In the genomic region with DNA sequence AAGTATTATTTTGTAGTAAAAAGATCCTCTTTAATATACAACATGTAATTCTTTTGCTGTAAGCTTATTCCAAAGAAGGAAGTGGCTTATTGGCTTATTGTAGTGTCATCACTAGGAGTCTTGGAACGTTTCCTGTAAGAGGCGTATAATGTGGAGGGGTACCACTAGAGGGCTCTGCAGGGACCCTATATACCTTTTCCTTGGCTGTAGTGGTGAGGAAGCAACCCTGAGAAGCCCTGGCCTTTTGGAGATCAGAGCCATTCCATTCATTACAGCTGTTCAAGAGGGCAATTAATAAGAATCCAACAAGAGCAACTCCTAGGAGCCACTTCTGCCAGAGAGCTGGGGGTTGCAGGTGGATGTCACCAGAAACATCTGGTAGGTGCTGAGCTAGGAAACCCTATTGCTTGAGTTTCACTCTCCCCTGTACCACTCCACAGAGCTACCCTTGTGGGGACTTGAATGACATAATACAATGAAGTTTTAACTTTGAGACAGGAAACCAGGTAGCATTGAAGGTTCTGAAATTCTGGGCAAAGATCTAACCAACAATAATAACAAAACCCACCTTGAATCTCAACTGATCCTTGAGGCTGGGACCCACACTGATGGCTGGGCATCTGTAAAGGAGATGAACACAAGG, we compare ENCODE assay signal across 8 cellular contexts.
DNase-seq lines count a peak whose midpoint lies in the region; ATAC-seq and TF ChIP-seq lines count a peak whose summit lies in the region.

No MANE protein-coding gene starts in this region.

- H4K91ac ChIP-seq in H9 (ENCODE audit: insufficient read length, low read depth, low read length) = no peak overlapping the region

- no peak overlapping the region for H2AFZ ChIP-seq in H9 (ENCODE audit: low read length)

- no peak overlapping the region for H3K23ac ChIP-seq in H9 (ENCODE audit: insufficient read length, low read depth, low read length)

- H3K4me3 ChIP-seq in fibroblast of pulmonary artery (replicated peaks; ENCODE audit: low read depth, low read length) = no peak overlapping the region

- no peaks in the 10 kb centered on the region for H3K79me2 ChIP-seq in H9 (ENCODE audit: insufficient read depth, low read length)

- no peak overlapping the region for H2BK5ac ChIP-seq in H9 (ENCODE audit: insufficient read length, low read length)

- peaks cover 12% of the 10 kb centered on the region for H3K23me2 ChIP-seq in H9 (ENCODE audit: insufficient read length, low read depth, low read length, poor library complexity, severe bottlenecking)

- H4K8ac ChIP-seq in H9 (replicated peaks; ENCODE audit: insufficient read length, low read depth, low read length) = no peak overlapping the region

- no peaks in the 10 kb centered on the region for H3K36me3 Mint-ChIP-seq in activated T-cell treated with anti-CD3 and anti-CD28 coated beads, Interleukin-2, amount 50 U/mL, for 24 hours (ENCODE audit: low read depth)
- peaks cover 3 to 13% (median 9%) of the 10 kb centered on the region in 3 experiments; a peak in 5 of 7 replicates for H3K36me3 Mint-ChIP-seq in H9 (ENCODE audit: insufficient read depth in 1 of 3, low read depth in 3 of 3)
- H3K36me3 Mint-ChIP-seq in T-helper 2 cell treated with Interferon-gamma antibody and Interleukin-4, amounts not matched to agents 5 μg/mL and 100 μg/mL, for 36 hours (ENCODE audit: low read depth) = no peaks in the 10 kb centered on the region
- no peaks in the 10 kb centered on the region for H3K36me3 Mint-ChIP-seq in progenitor cell of endocrine pancreas (ENCODE audit: insufficient read depth)
- peaks cover 7% of the 10 kb centered on the region for H3K36me3 Mint-ChIP-seq in stimulated activated memory B cell treated with anti-CD40 and anti-IgM and Interleukin-4, amounts not matched to agents 10 μg/mL and 1 μg/mL and 100 μg/mL, for 72 hours

- no peak overlapping the region for H2BK15ac ChIP-seq in H9 (ENCODE audit: low read depth, low read length)

- H3T11ph ChIP-seq in H9 (ENCODE audit: low read length) = no peak overlapping the region

- H3K27ac Mint-ChIP-seq in activated T-cell treated with anti-CD3 and anti-CD28 coated beads, Interleukin-2, amount 50 U/mL, for 24 hours = no peak overlapping the region
- H3K27ac Mint-ChIP-seq in H9 = no peak overlapping the region
- no peak overlapping the region for H3K27ac Mint-ChIP-seq in T-helper 2 cell treated with Interferon-gamma antibody and Interleukin-4, amounts not matched to agents 5 μg/mL and 100 μg/mL, for 36 hours
- H3K27ac Mint-ChIP-seq in progenitor cell of endocrine pancreas = no peak overlapping the region
- no peak overlapping the region for H3K27ac Mint-ChIP-seq in stimulated activated memory B cell treated with anti-CD40 and anti-IgM and Interleukin-4, amounts not matched to agents 10 μg/mL and 1 μg/mL and 100 μg/mL, for 72 hours

- H2BK20ac ChIP-seq in H9 (ENCODE audit: low read depth, low read length, poor library complexity, severe bottlenecking) = no peak overlapping the region

- DNase-seq in activated T-cell treated with anti-CD3 and anti-CD28 coated beads for 24 hours (ENCODE audit: low read depth) (peak; percentile 18), H9 (peak; percentile 70), NCI-H1092 treated with DMSO at 0.1 percent for 48 hours (lab: John Stamatoyannopoulos, UW) (peak; percentile 76), fibroblast of pulmonary artery (ENCODE audit: low read depth) (peak; percentile 6), progenitor cell of endocrine pancreas (ENCODE audit: low spot score, unreplicated experiment) (no peak)
- DNase-seq in activated T-cell treated with anti-CD3 and anti-CD28 coated beads, Interleukin-2, amount 50 U/mL, for 24 hours = no peak
- DNase-seq in T-helper 2 cell treated with Interferon-gamma antibody and Interleukin-4, amounts not matched to agents 5 μg/mL and 100 μg/mL, for 36 hours (ENCODE audit: low spot score) = no peak

- no peaks in the 10 kb centered on the region for H3K4me1 ChIP-seq in H9 (ENCODE audit: insufficient read depth, low read length)

- peaks cover 11% of the 10 kb centered on the region for H3K4me1 Mint-ChIP-seq in activated T-cell treated with anti-CD3 and anti-CD28 coated beads, Interleukin-2, amount 50 U/mL, for 24 hours (ENCODE audit: low read depth)
- H3K4me1 Mint-ChIP-seq in H9 (peaks cover 8 to 13% of the 10 kb centered on the region in 2 experiments), progenitor cell of endocrine pancreas (ENCODE audit: low read depth) (peaks cover 3% of the 10 kb centered on the region)
- peaks cover 13% of the 10 kb centered on the region for H3K4me1 Mint-ChIP-seq in T-helper 2 cell treated with Interferon-gamma antibody and Interleukin-4, amounts not matched to agents 5 μg/mL and 100 μg/mL, for 36 hours (ENCODE audit: low read depth)
- peaks cover 5% of the 10 kb centered on the region for H3K4me1 Mint-ChIP-seq in stimulated activated memory B cell treated with anti-CD40 and anti-IgM and Interleukin-4, amounts not matched to agents 10 μg/mL and 1 μg/mL and 100 μg/mL, for 72 hours

- no peak overlapping the region for H3K4me2 ChIP-seq in H9 (ENCODE audit: insufficient read depth, insufficient read length, low read length)

- no peak overlapping the region for H3K4me3 Mint-ChIP-seq in activated T-cell treated with anti-CD3 and anti-CD28 coated beads, Interleukin-2, amount 50 U/mL, for 24 hours
- H3K4me3 Mint-ChIP-seq in H9 (peak overlapping the region in 1 of 2 experiments; percentile 91; a peak in 2 of 5 replicates), progenitor cell of endocrine pancreas (ENCODE audit: low read depth) (peak overlapping the region; percentile 29)
- peak overlapping the region; percentile 34 for H3K4me3 Mint-ChIP-seq in T-helper 2 cell treated with Interferon-gamma antibody and Interleukin-4, amounts not matched to agents 5 μg/mL and 100 μg/mL, for 36 hours
- H3K4me3 Mint-ChIP-seq in stimulated activated memory B cell treated with anti-CD40 and anti-IgM and Interleukin-4, amounts not matched to agents 10 μg/mL and 1 μg/mL and 100 μg/mL, for 72 hours = no peak overlapping the region

- WGBS in H9 (ENCODE audit: extremely low coverage, insufficient read length, low lambda C conversion rate) = no CpG with 5 or more reads among the region's 2 CpGs

- H4K5ac ChIP-seq in H9 (ENCODE audit: insufficient read length, low read depth, low read length) = no peak overlapping the region

- peaks cover 2% of the 10 kb centered on the region for H3K9me3 Mint-ChIP-seq in activated T-cell treated with anti-CD3 and anti-CD28 coated beads, Interleukin-2, amount 50 U/mL, for 24 hours
- peaks cover 12 to 17% of the 10 kb centered on the region in 2 experiments for H3K9me3 Mint-ChIP-seq in H9
- peaks cover 8% of the 10 kb centered on the region for H3K9me3 Mint-ChIP-seq in T-helper 2 cell treated with Interferon-gamma antibody and Interleukin-4, amounts not matched to agents 5 μg/mL and 100 μg/mL, for 36 hours
- H3K9me3 Mint-ChIP-seq in progenitor cell of endocrine pancreas (ENCODE audit: low read depth) = peaks cover 11% of the 10 kb centered on the region
- H3K9me3 Mint-ChIP-seq in stimulated activated memory B cell treated with anti-CD40 and anti-IgM and Interleukin-4, amounts not matched to agents 10 μg/mL and 1 μg/mL and 100 μg/mL, for 72 hours = peaks cover 6% of the 10 kb centered on the region

- no peaks in the 10 kb centered on the region for H3K79me1 ChIP-seq in H9 (ENCODE audit: insufficient read depth, low read depth, low read length, poor library complexity, severe bottlenecking)

- no peak overlapping the region for H3K4ac ChIP-seq in H9 (ENCODE audit: low read depth, low read length)

- H2BK120ac ChIP-seq in H9 (ENCODE audit: low read depth, low read length, poor library complexity, severe bottlenecking) = no peak overlapping the region

- H3K27me3 ChIP-seq in H9 (ENCODE audit: insufficient read depth, low read length) = no peaks in the 10 kb centered on the region

- no peak overlapping the region for H2AK5ac ChIP-seq in H9 (ENCODE audit: insufficient read length, low read length)

- H3K9me3 ChIP-seq in H9 (ENCODE audit: control insufficient read depth, low read depth, low read length) = no peaks in the 10 kb centered on the region

- peaks cover 72% of the 10 kb centered on the region for H3K27me3 Mint-ChIP-seq in activated T-cell treated with anti-CD3 and anti-CD28 coated beads, Interleukin-2, amount 50 U/mL, for 24 hours
- peaks cover 20% of the 10 kb centered on the region for H3K27me3 Mint-ChIP-seq in H9 (ENCODE audit: low read depth)
- peaks cover 40% of the 10 kb centered on the region for H3K27me3 Mint-ChIP-seq in T-helper 2 cell treated with Interferon-gamma antibody and Interleukin-4, amounts not matched to agents 5 μg/mL and 100 μg/mL, for 36 hours (ENCODE audit: low read depth)
- H3K27me3 Mint-ChIP-seq in progenitor cell of endocrine pancreas = peaks cover 23% of the 10 kb centered on the region
- peaks cover 57% of the 10 kb centered on the region for H3K27me3 Mint-ChIP-seq in stimulated activated memory B cell treated with anti-CD40 and anti-IgM and Interleukin-4, amounts not matched to agents 10 μg/mL and 1 μg/mL and 100 μg/mL, for 72 hours

- H3K14ac ChIP-seq in H9 (ENCODE audit: insufficient read depth, low read length) = no peak overlapping the region

- ATAC-seq in stimulated activated memory B cell treated with anti-CD40 and anti-IgM and Interleukin-4, amounts not matched to agents 10 μg/mL and 1 μg/mL and 100 μg/mL, for 72 hours = no peak

- TF ChIP-seq CTCF in H9 (conservative IDR thresholded peaks at IDR 0.05) (peak; percentile 87), fibroblast of pulmonary artery (IDR thresholded peaks at IDR 0.05; ENCODE audit: low read length, missing control alignments) (peak; percentile 22), progenitor cell of endocrine pancreas (IDR thresholded peaks at IDR 0.05; ENCODE audit: unreplicated experiment) (peak; percentile 73)

- no peak overlapping the region for H2BK12ac ChIP-seq in H9 (ENCODE audit: insufficient read length, low read depth, low read length)

- no peak overlapping the region for H3K27ac ChIP-seq in H9 (ENCODE audit: insufficient read length, low read depth, low read length)

- H3K56ac ChIP-seq in H9 (ENCODE audit: insufficient read length, low read depth, low read length) = no peak overlapping the region

- H3K18ac ChIP-seq in H9 (ENCODE audit: insufficient read length, low read depth, low read length) = no peak overlapping the region

- H3K9ac ChIP-seq in H9 (ENCODE audit: extremely low read depth, insufficient read length, low read length) = no peak overlapping the region

- no peaks in the 10 kb centered on the region for H4K20me1 ChIP-seq in H9 (ENCODE audit: control insufficient read depth, insufficient read depth, insufficient read length)

Comparison
In these comparisons a context has a peak if more than half of its experiments do, and no peak if none do; other contexts are left out.
1. DNase-seq: peak in activated T-cell treated with anti-CD3 and anti-CD28 coated beads for 24 hours (single experiment), H9 (single experiment), NCI-H1092 treated with DMSO at 0.1 percent for 48 hours (single experiment) and fibroblast of pulmonary artery (single experiment); none in activated T-cell treated with anti-CD3 and anti-CD28 coated beads, Interleukin-2, amount 50 U/mL, for 24 hours (single experiment), T-helper 2 cell treated with Interferon-gamma antibody and Interleukin-4, amounts not matched to agents 5 μg/mL and 100 μg/mL, for 36 hours (single experiment) and progenitor cell of endocrine pancreas (single experiment).
2. H3K4me3 Mint-ChIP-seq: peak in T-helper 2 cell treated with Interferon-gamma antibody and Interleukin-4, amounts not matched to agents 5 μg/mL and 100 μg/mL, for 36 hours (single experiment) and progenitor cell of endocrine pancreas (single experiment); none in activated T-cell treated with anti-CD3 and anti-CD28 coated beads, Interleukin-2, amount 50 U/mL, for 24 hours (single experiment) and stimulated activated memory B cell treated with anti-CD40 and anti-IgM and Interleukin-4, amounts not matched to agents 10 μg/mL and 1 μg/mL and 100 μg/mL, for 72 hours (single experiment).
3. CTCF ChIP-seq: peak in every context shown above with its lines; median percentile 87 in H9; 73 in progenitor cell of endocrine pancreas; 22 in fibroblast of pulmonary artery.